In genomic region chr2:158459161-158460003, GRCh38 we compare ENCODE assay signal across 10 cellular contexts. TPM values are rescaled to one million over a fixed set of nuclear protein-coding genes. Genes with fewer than 3 reads are reported as not detected.
DNase-seq lines count a peak whose midpoint lies in the region; ATAC-seq, FAIRE-seq and TF ChIP-seq lines count a peak whose summit lies in the region.
"Had no signal": no experiment of that assay in that cellular context is flagged by ENCODE, and none has a peak within 500 bp of the region (broad histone marks: within the 10 kb centered on the region; RNA-seq: fewer than 3 reads in every experiment).

No MANE protein-coding gene starts in this region.

- peak; percentile 27 for FAIRE-seq in GM12878 (lab: Jason Lieb, UNC)

- H3K27ac Mint-ChIP-seq in CD14-positive monocyte, result no peak overlapping the region
- H3K27ac Mint-ChIP-seq: dendritic cell treated with granulocyte-macrophage colony-stimulating factor and Interleukin-4, amounts not matched to agents 40 ng/mL and 50 ng/mL, for 4 days had no signal

- no peak for ATAC-seq in GM12878
- ATAC-seq in right lobe of liver, result no peak
- no peak for ATAC-seq in GM21447 (IDR thresholded peaks at IDR 0.05; ENCODE audit: unreplicated experiment)

- POLR2A ChIA-PET in GM12878 (lab: Charles Lee), result no interaction called here

- H3K79me2 ChIP-seq in GM12878 (ENCODE audit: control insufficient read depth, insufficient read depth, low read length), result peaks cover 22% of the 10 kb centered on the region

- intact Hi-C loops in CD14-positive monocyte (cut with micrococcal nuclease) (no loop called here), GM12878 (cut with micrococcal nuclease; ENCODE audit: unreplicated experiment) (loop anchor here (5.0 kb wide), 2 partner anchors 293 to 427 kb away; no protein-coding TSS in a partner anchor), right lobe of liver (cut with DNase I) (no loop called here)

- WGBS in HUES64, result 49% methylated on average over 6 of the region's 9 CpGs
- 87% methylated on average over 9 of the region's 9 CpGs for whole genome bisulfite sequencing in GM12878 (ENCODE audit: insufficient coverage, insufficient replicate concordance, low lambda C conversion rate, missing lambda C conversion rate)
- 13% methylated on average over 9 of the region's 9 CpGs for WGBS in right lobe of liver (ENCODE audit: insufficient coverage, low coverage, low lambda C conversion rate, missing lambda C conversion rate)

- H3K9me3 ChIP-seq in HUES64 (ENCODE audit: insufficient read depth, low read depth, low read length) (no peaks in the 10 kb centered on the region), GM12878 (replicated peaks; ENCODE audit: control insufficient read depth, insufficient read depth, low read length) (no peaks in the 10 kb centered on the region), right lobe of liver (no peaks in the 10 kb centered on the region)

- no peak overlapping the region for H2AFZ ChIP-seq in GM12878 (ENCODE audit: control insufficient read depth, low read depth, low read length)

- TSS peak; percentile 48 for BruUV-seq in GM12878 (replicated peaks; lab: Mats Ljungman, UMichigan)

- CTCF ChIA-PET in GM12878 (lab: Yijun Ruan, JAX), result interaction anchor here (0.7 to 1.3 kb wide), 2 partner anchors 282 to 295 kb away, joined by 3 to 4 read pairs; no protein-coding TSS in a partner anchor

- peaks cover 36% of the 10 kb centered on the region for H3K4me1 Mint-ChIP-seq in CD14-positive monocyte

- peaks cover 38% of the 10 kb centered on the region for H3K4me1 ChIP-seq in HUES64 (ENCODE audit: insufficient read depth, low read length)
- peaks cover 5% of the 10 kb centered on the region; the same call in 1 of the 2 replicates for H3K4me1 ChIP-seq in GM12878 (ENCODE audit: control insufficient read depth, insufficient read depth, low read length)
- H3K4me1 ChIP-seq in right lobe of liver, result peaks cover 0 to 19% (median 7%) of the 10 kb centered on the region in 4 donors

- no peak for TF ChIP-seq EP300 in GM12878 (IDR thresholded peaks at IDR 0.05; ENCODE audit: borderline replicate concordance in 1 of 2, control insufficient read depth in 1 of 2, low read depth in 2 of 2, low read length in 2 of 2)

- no peak for TF ChIP-seq RAD21 in GM12878 (IDR thresholded peaks at IDR 0.05; ENCODE audit: insufficient read depth, low read depth, low read length)

- in situ Hi-C loops in GM12878 (cut with MboI), result no loop called here

- no peaks in the 10 kb centered on the region for H3K9me3 Mint-ChIP-seq in CD14-positive monocyte
- H3K9me3 Mint-ChIP-seq: dendritic cell treated with granulocyte-macrophage colony-stimulating factor and Interleukin-4, amounts not matched to agents 40 ng/mL and 50 ng/mL, for 4 days had no signal

- peak overlapping the region; percentile 70 for H3K4me3 ChIP-seq in HUES64 (ENCODE audit: low read length)
- H3K4me3 ChIP-seq in GM12878, result peak overlapping the region; percentile 78; the same call in 1 of the 2 replicates
- H3K4me3 ChIP-seq in right lobe of liver, result peak overlapping the region in 2 of 3 donors; percentile 20 to 85

- peaks cover 3 to 15% (median 9%) of the 10 kb centered on the region in 3 donors for H3K27me3 Mint-ChIP-seq in CD14-positive monocyte (ENCODE audit: low read depth in 3 of 3)

- H3K36me3 Mint-ChIP-seq in CD14-positive monocyte, result no peaks in the 10 kb centered on the region

- H3K36me3 ChIP-seq in HUES64 (ENCODE audit: insufficient read depth, low read length), result peaks cover 6% of the 10 kb centered on the region
- no peaks in the 10 kb centered on the region for H3K36me3 ChIP-seq in GM12878 (ENCODE audit: control insufficient read depth in 2 of 2, insufficient read depth in 2 of 2, low read length in 1 of 2)
- H3K36me3 ChIP-seq in right lobe of liver, result no peaks in the 10 kb centered on the region

- H3K4me2 ChIP-seq in GM12878 (ENCODE audit: control insufficient read depth, insufficient read depth), result peak overlapping the region; percentile 98

- RAD21 ChIA-PET in GM12878 (lab: Charles Lee; ENCODE audit: unreplicated experiment), result no interaction called here

- H3K4me3 Mint-ChIP-seq in CD14-positive monocyte, result peak overlapping the region; percentile 60 to 96

- H3K9ac ChIP-seq in HUES64 (ENCODE audit: low read depth, low read length) (no peak overlapping the region), GM12878 (ENCODE audit: control insufficient read depth, insufficient read depth, low read length) (no peak overlapping the region)

- DNase-seq in CD14-positive monocyte (ENCODE audit: low spot score) (no peak), GM12878 (ENCODE audit: low read depth, low spot score) (no peak), right lobe of liver (no peak), NCI-H774 (lab: John Stamatoyannopoulos, UW) (no peak), EL (no peak)
- DNase-seq in stimulated activated CD8-positive, alpha-beta memory T cell treated with anti-CD3 and anti-CD28 coated beads, Interleukin-4, amount 100 ng/mL, for 48 hours, result no peak
- DNase-seq: SW 1271 had no signal

- TF ChIP-seq CTCF in CD14-positive monocyte (IDR thresholded peaks at IDR 0.05), result no peak
- no peak for TF ChIP-seq CTCF in GM12878 (IDR thresholded peaks at IDR 0.05 in 2 of 3, conservative IDR thresholded peaks at IDR 0.05 in 1 of 3; ENCODE audit: control insufficient read depth in 2 of 3, extremely low read depth in 1 of 3, insufficient read depth in 1 of 3, low read depth in 3 of 3, low read length in 3 of 3)
- TF ChIP-seq CTCF in right lobe of liver (IDR thresholded peaks at IDR 0.05), result no peak

- SMC1A ChIA-PET in GM12878 (lab: Charles Lee; ENCODE audit: uncharacterized antibody, unreplicated experiment), result no interaction called here

- H3K27ac ChIP-seq in HUES64 (ENCODE audit: low read depth, low read length) (no peak overlapping the region), GM12878 (ENCODE audit: control insufficient read depth, insufficient read depth) (no peak overlapping the region), right lobe of liver (peak overlapping the region in 2 of 3 donors; percentile 90 to 94)

- H4K20me1 ChIP-seq in GM12878 (ENCODE audit: control insufficient read depth, insufficient read depth), result no peaks in the 10 kb centered on the region

- H3K27me3 ChIP-seq in HUES64 (ENCODE audit: insufficient read depth, low read length) (no peaks in the 10 kb centered on the region), GM12878 (replicated peaks in 1 of 2; ENCODE audit: control insufficient read depth in 2 of 2, insufficient read depth in 2 of 2, low read length in 1 of 2) (no peaks in the 10 kb centered on the region), right lobe of liver (no peaks in the 10 kb centered on the region)

- TF ChIP-seq POLR2A in GM12878 (IDR thresholded peaks at IDR 0.05; ENCODE audit: low read depth, low read length), result no peak
- no peak for TF ChIP-seq POLR2A in right lobe of liver (IDR thresholded peaks at IDR 0.05)

RNA-seq across cellular contexts. Expression of gene PKP4, which starts 2.6 kb away (rescaled TPM):
- polyA plus RNA-seq in CD14-positive monocyte (under 1 TPM; 0.33 to 0.73 TPM), GM12878 (2011; rRNA removed) (32.8 and 35.8 TPM in 2 replicates), GM12878 (2014; fragmentation: Illumina TruSeq; extraction: Trizol) (21.9 and 27.9 TPM in 2 replicates), GM12878 (2014; fragmentation: Nextera tagmentation; extraction: Ambion mirVana) (1 to 10 TPM; 5.2 to 7.2 TPM), GM12878 (2014; rRNA removed) (14.9 and 17.1 TPM in 2 replicates), GM12878 (2016; fragmentation: Nextera tagmentation; extraction: Ambion mirVana) (1 to 10 TPM; 4.8 to 5.2 TPM)
- polyA plus RNA-seq in HUES64 (2013, experiment 1 of 2), result 50.3 TPM
- polyA plus RNA-seq in HUES64 (2013, experiment 2 of 2), result 48.5 TPM
- total RNA-seq in GM12878 (2013; cell fraction: nucleolus; rRNA removed), result 123 and 148 TPM in 2 replicates
- total RNA-seq in GM12878 (2014; rRNA removed) (18.3 and 21.1 TPM in 2 replicates), GM12878 (2014; rRNA removed; fragmentation: Illumina TruSeq; extraction: Trizol) (18.6 and 19.8 TPM in 2 replicates), GM12878 (2021) (23.7 and 24.5 TPM in 2 replicates), right lobe of liver (10 to 100 TPM; 27.2 to 41.6 (median 33.2) TPM)
- 5.7 TPM for polyA plus RNA-seq in GM12878 (2011; ENCODE audit: low read depth)
- polyA plus RNA-seq in GM12878 (2011; cell fraction: cytosol; rRNA removed), result 27.0 and 27.7 TPM in 2 replicates
- 72.3 and 76.6 TPM in 2 replicates for polyA plus RNA-seq in GM12878 (2011; cell fraction: nucleus; rRNA removed)
- 7.1 and 11.3 TPM in 2 replicates for polyA plus RNA-seq in GM12878 (2012)
- 60.8 and 63.2 TPM in 2 replicates for polyA minus RNA-seq in GM12878 (2011; rRNA and poly(A)+ RNA removed)
- polyA minus RNA-seq in GM12878 (2011; cell fraction: cytosol; rRNA and poly(A)+ RNA removed), result 21.4 and 21.8 TPM in 2 replicates
- 43.6 and 71.9 TPM in 2 replicates for polyA minus RNA-seq in GM12878 (2011; cell fraction: nucleus; rRNA and poly(A)+ RNA removed)

RNA-seq across cellular contexts. Expression of gene CCDC148, which starts 2.8 kb away (rescaled TPM):
- not detected for polyA plus RNA-seq in CD14-positive monocyte
- polyA plus RNA-seq in HUES64 (2013, experiment 1 of 2), result 0.50 TPM
- 1.4 TPM for polyA plus RNA-seq in HUES64 (2013, experiment 2 of 2)
- total RNA-seq in GM12878 (2013; cell fraction: nucleolus; rRNA removed), result 1.9 and 3.0 TPM in 2 replicates
- not detected in 2 replicates for total RNA-seq in GM12878 (2014; rRNA removed)
- total RNA-seq in GM12878 (2014; rRNA removed; fragmentation: Illumina TruSeq; extraction: Trizol), result 0.14 TPM in 1 of 2 replicates, not detected in the other
- not detected in 2 replicates for total RNA-seq in GM12878 (2021)
- not detected for polyA plus RNA-seq in GM12878 (2011; ENCODE audit: low read depth)
- polyA plus RNA-seq in GM12878 (2011; rRNA removed), result 0.30 and 0.65 TPM in 2 replicates
- 0.09 and 0.35 TPM in 2 replicates for polyA plus RNA-seq in GM12878 (2011; cell fraction: cytosol; rRNA removed)
- polyA plus RNA-seq in GM12878 (2011; cell fraction: nucleus; rRNA removed), result 0.48 and 0.61 TPM in 2 replicates
- not detected in 2 replicates for polyA plus RNA-seq in GM12878 (2012)
- polyA plus RNA-seq in GM12878 (2014; fragmentation: Illumina TruSeq; extraction: Trizol), result not detected in 2 replicates
- polyA plus RNA-seq in GM12878 (2014; fragmentation: Nextera tagmentation; extraction: Ambion mirVana), result under 1 TPM in 1 of 2 experiments, not detected in 1; 0.18 TPM
- not detected in 2 replicates for polyA plus RNA-seq in GM12878 (2014; rRNA removed)
- under 1 TPM in 1 of 2 experiments, not detected in 1; 0.07 TPM for polyA plus RNA-seq in GM12878 (2016; fragmentation: Nextera tagmentation; extraction: Ambion mirVana)
- polyA minus RNA-seq in GM12878 (2011; rRNA and poly(A)+ RNA removed), result 0.44 and 1.1 TPM in 2 replicates
- polyA minus RNA-seq in GM12878 (2011; cell fraction: cytosol; rRNA and poly(A)+ RNA removed), result not detected in 2 replicates
- polyA minus RNA-seq in GM12878 (2011; cell fraction: nucleus; rRNA and poly(A)+ RNA removed), result 0.86 and 2.1 TPM in 2 replicates
- under 1 TPM in 5 of 6 experiments, not detected in 1; 0.12 to 0.53 (median 0.20) TPM for total RNA-seq in right lobe of liver

Comparison
In these comparisons a context has a peak if more than half of its experiments do, and no peak if none do; other contexts are left out.
1. H3K27ac ChIP-seq: peak in right lobe of liver (2 of 3); none in HUES64 (single experiment) and GM12878 (single experiment).
2. Peak in every context shown above with its lines, with median percentiles within 50 percentile points of each other: H3K4me3 ChIP-seq.